ENCODE assay signal across 15 cellular contexts in genomic region chrX:38965883-38966282, GRCh38.
DNase-seq lines count a peak whose midpoint lies in the region; ATAC-seq, FAIRE-seq and TF ChIP-seq lines count a peak whose summit lies in the region.
"Had no signal": no experiment of that assay in that cellular context is flagged by ENCODE, and none has a peak within 500 bp of the region (broad histone marks: within the 10 kb centered on the region; RNA-seq: fewer than 3 reads in every experiment).

No MANE protein-coding gene starts in this region.

- H3K18ac ChIP-seq in H1 (ENCODE audit: extremely low read depth, low read length), result no peak overlapping the region
- H3K18ac ChIP-seq in mesendoderm (ENCODE audit: low read length), result no peak overlapping the region
- H3K18ac ChIP-seq in neuronal stem cell (ENCODE audit: low read length), result no peak overlapping the region

- H3K9me3 ChIP-seq in NT2/D1 (ENCODE audit: insufficient read depth, low read length) (peaks cover 33% of the 10 kb centered on the region), H1 (ENCODE audit: insufficient read depth in 2 of 2, low read depth in 1 of 2, low read length in 1 of 2) (peaks cover 3 to 7% of the 10 kb centered on the region in 2 experiments; a peak in 3 of 4 replicates), neuronal stem cell (replicated peaks in 1 of 2; ENCODE audit: control insufficient read depth in 2 of 2, insufficient read depth in 1 of 2, low read depth in 1 of 2, low read length in 2 of 2) (no peaks in the 10 kb centered on the region)
- H3K9me3 ChIP-seq: BE2C had no signal

- no peak overlapping the region for H3K4ac ChIP-seq in H1 (replicated peaks; ENCODE audit: insufficient read length, low read depth, low read length)
- H3K4ac ChIP-seq in mesendoderm (ENCODE audit: low read depth, low read length), result no peak overlapping the region
- H3K4ac ChIP-seq in neuronal stem cell (ENCODE audit: low read length), result no peak overlapping the region

- H2AK5ac ChIP-seq in H1 (ENCODE audit: low read depth, low read length), result no peak overlapping the region
- H2AK5ac ChIP-seq in mesendoderm (ENCODE audit: low read length), result no peak overlapping the region
- no peak overlapping the region for H2AK5ac ChIP-seq in neuronal stem cell (ENCODE audit: low read depth, low read length)

- DNase-seq in NT2/D1 (ENCODE audit: low read depth, low spot score), result peak; percentile 43
- DNase-seq in H1 (ENCODE audit: low read depth in 1 of 2, low spot score in 2 of 2), result no peak
- peak; percentile 23 for DNase-seq in mesendoderm
- DNase-seq in neuronal stem cell (ENCODE audit: low spot score), result peak; percentile 3
- DNase-seq in sciatic nerve (ENCODE audit: low spot score), result no peak
- DNase-seq in NCI-H524 treated with DMSO at 0.1 percent for 48 hours (lab: John Stamatoyannopoulos, UW), result no peak
- DNase-seq in NCI-H2227 (lab: John Stamatoyannopoulos, UW; ENCODE audit: unreplicated experiment), result no peak
- DNase-seq: BE2C; CD4-positive, alpha-beta memory T cell; DMS79; GM23248; H9 had no signal

- H2BK5ac ChIP-seq in H1 (ENCODE audit: low read depth, low read length) (no peak overlapping the region), mesendoderm (ENCODE audit: low read length) (no peak overlapping the region), neuronal stem cell (ENCODE audit: low read length) (no peak overlapping the region)

- CTCF ChIA-PET in H1 (lab: Charles Lee; ENCODE audit: partially characterized antibody), result interaction anchor here (0.7 kb wide), 1 partner anchor 243 kb away, joined by 4 read pairs; no protein-coding TSS in a partner anchor

- TF ChIP-seq RAD21 in H1 (IDR thresholded peaks at IDR 0.05 in 1 of 2, conservative IDR thresholded peaks at IDR 0.05 in 1 of 2; ENCODE audit: low read depth in 2 of 2, low read length in 2 of 2), result no peak

- H2BK120ac ChIP-seq in H1 (replicated peaks; ENCODE audit: low read depth, low read length) (no peak overlapping the region), mesendoderm (ENCODE audit: low read depth, low read length) (no peak overlapping the region), neuronal stem cell (ENCODE audit: low read depth, low read length) (no peak overlapping the region)

- H2BK15ac ChIP-seq in H1 (ENCODE audit: low read length), result no peak overlapping the region
- H2BK15ac ChIP-seq in mesendoderm (replicated peaks; ENCODE audit: low read depth), result no peak overlapping the region
- no peak overlapping the region for H2BK15ac ChIP-seq in neuronal stem cell (ENCODE audit: low read length)

- H3K4me1 ChIP-seq in NT2/D1 (ENCODE audit: insufficient read depth, insufficient read length) (no peaks in the 10 kb centered on the region), H1 (replicated peaks in 1 of 4; ENCODE audit: control insufficient read depth in 3 of 4, insufficient read depth in 4 of 4, low read length in 3 of 4) (peaks cover 0 to 2% (median 0%) of the 10 kb centered on the region in 4 experiments; a peak in 1 of 7 replicates), mesendoderm (ENCODE audit: control insufficient read depth, low read depth, low read length) (no peaks in the 10 kb centered on the region), neuronal stem cell (ENCODE audit: control insufficient read depth in 2 of 2, insufficient read depth in 1 of 2, low read depth in 1 of 2, low read length in 2 of 2) (peaks cover 0 to 3% of the 10 kb centered on the region in 2 donors)
- H3K4me1 ChIP-seq: BE2C had no signal

- ATAC-seq in sciatic nerve, result no peak
- ATAC-seq: GM12878 had no signal

- no peak overlapping the region; the same call in 1 of the 2 replicates for H2AFZ ChIP-seq in H1 (ENCODE audit: low read length)
- H2AFZ ChIP-seq in neuronal stem cell (ENCODE audit: low read length), result peak overlapping the region; percentile 47
- H2AFZ ChIP-seq: GM23248 had no signal

- H3K36me3 ChIP-seq in NT2/D1 (ENCODE audit: insufficient read depth, insufficient read length, low read length), result no peaks in the 10 kb centered on the region
- no peaks in the 10 kb centered on the region for H3K36me3 ChIP-seq in H1 (ENCODE audit: control insufficient read depth in 2 of 4, insufficient read depth in 4 of 4, low read length in 3 of 4)
- no peaks in the 10 kb centered on the region for H3K36me3 ChIP-seq in mesendoderm (ENCODE audit: control insufficient read depth, insufficient read depth, low read length)
- no peaks in the 10 kb centered on the region for H3K36me3 ChIP-seq in neuronal stem cell (replicated peaks in 1 of 2; ENCODE audit: control insufficient read depth in 2 of 2, insufficient read depth in 2 of 2, low read length in 2 of 2)
- H3K36me3 ChIP-seq: BE2C had no signal

- no peak overlapping the region for H4K5ac ChIP-seq in H1 (ENCODE audit: insufficient read length, low read depth, low read length)
- no peak overlapping the region for H4K5ac ChIP-seq in mesendoderm (ENCODE audit: low read length)

- TF ChIP-seq EP300 in H1 (IDR thresholded peaks at IDR 0.05; ENCODE audit: borderline replicate concordance in 1 of 2, low read depth in 2 of 2, low read length in 2 of 2), result no peak

- H3K79me2 ChIP-seq in H1 (ENCODE audit: control insufficient read depth in 1 of 2, insufficient read depth in 2 of 2, low read length in 2 of 2) (no peaks in the 10 kb centered on the region), mesendoderm (ENCODE audit: control insufficient read depth, insufficient read depth, low read length) (no peaks in the 10 kb centered on the region)

- no peaks in the 10 kb centered on the region for H3K23me2 ChIP-seq in H1 (ENCODE audit: low read depth, low read length)

- TF ChIP-seq POLR2A in H1 (IDR thresholded peaks at IDR 0.05; ENCODE audit: control extremely low read depth in 1 of 2, low read depth in 2 of 2, low read length in 2 of 2), result no peak

- H4K8ac ChIP-seq in H1 (ENCODE audit: extremely low read depth, insufficient read depth, low read length), result no peak overlapping the region
- no peak overlapping the region for H4K8ac ChIP-seq in mesendoderm (ENCODE audit: low read depth, low read length)
- H4K8ac ChIP-seq in neuronal stem cell (ENCODE audit: low read depth, low read length), result no peak overlapping the region

- intact Hi-C loops in sciatic nerve (cut with DNase I), result no loop called here

- WGBS in H1 (ENCODE audit: extremely low coverage in 1 of 2, insufficient coverage in 1 of 2, insufficient read length in 1 of 2, insufficient replicate concordance in 2 of 2, low coverage in 1 of 2, low lambda C conversion rate in 2 of 2, missing lambda C conversion rate in 1 of 2), 2 experiments, result 58% methylated on average over 6 of the region's 6 CpGs; no CpG with 5 or more reads in 1 of the 2 experiments
- WGBS in mesendoderm (ENCODE audit: extremely low coverage, insufficient coverage, low lambda C conversion rate), result no CpG with 5 or more reads among the region's 6 CpGs
- no CpG with 5 or more reads among the region's 6 CpGs for WGBS in neuronal stem cell (ENCODE audit: extremely low coverage in 2 of 2, insufficient read length in 2 of 2, insufficient replicate concordance in 1 of 2), 2 donors

- H3K27me3 ChIP-seq in NT2/D1 (ENCODE audit: insufficient read depth, insufficient read length) (no peaks in the 10 kb centered on the region), H1 (replicated peaks in 1 of 4; ENCODE audit: control insufficient read depth in 3 of 4, extremely low read depth in 1 of 4, insufficient read depth in 3 of 4, low read length in 3 of 4) (no peaks in the 10 kb centered on the region), mesendoderm (ENCODE audit: insufficient read depth, low read length, poor library complexity) (no peaks in the 10 kb centered on the region), neuronal stem cell (ENCODE audit: control insufficient read depth in 3 of 3, insufficient read depth in 3 of 3, low read depth in 1 of 3, low read length in 3 of 3) (no peaks in the 10 kb centered on the region)
- H3K27me3 ChIP-seq: BE2C had no signal

- peak; percentile 79 for FAIRE-seq in H1 (lab: Jason Lieb, UNC)
- FAIRE-seq: A204.1, GM12878 had no signal

- no peak overlapping the region for H2BK12ac ChIP-seq in H1 (ENCODE audit: low read depth, low read length)
- H2BK12ac ChIP-seq in neuronal stem cell (ENCODE audit: low read length), result no peak overlapping the region

- H4K91ac ChIP-seq in H1 (replicated peaks; ENCODE audit: insufficient read length, low read length), result no peak overlapping the region
- no peak overlapping the region for H4K91ac ChIP-seq in neuronal stem cell (ENCODE audit: low read depth, low read length, poor library complexity)

- 0 out of 2 replicates have a peak overlapping the region, but pooled peaks have one; percentile 72 for H2BK20ac ChIP-seq in H1 (ENCODE audit: low read length)

- no peak overlapping the region for H3K23ac ChIP-seq in H1 (ENCODE audit: insufficient read length)
- no peak overlapping the region for H3K23ac ChIP-seq in mesendoderm (ENCODE audit: low read length)
- no peak overlapping the region for H3K23ac ChIP-seq in neuronal stem cell (ENCODE audit: low read depth, low read length, poor library complexity)

- H3K56ac ChIP-seq in H1 (replicated peaks; ENCODE audit: insufficient read length, low read depth, low read length), result no peak overlapping the region
- peak overlapping the region; percentile 30 for H3K56ac ChIP-seq in mesendoderm (ENCODE audit: low read length)

- POLR2A ChIA-PET in H1 (lab: Charles Lee; ENCODE audit: partially characterized antibody), result no interaction called here

- TF ChIP-seq CTCF in H1 (IDR thresholded peaks at IDR 0.05; ENCODE audit: control extremely low read depth in 1 of 3, insufficient read depth in 1 of 3, low read depth in 1 of 3, low read length in 3 of 3), result no peak

- no peak overlapping the region for H3K4me3 ChIP-seq in NT2/D1 (ENCODE audit: insufficient read length, low read depth)
- H3K4me3 ChIP-seq in H1 (ENCODE audit: extremely low read depth in 1 of 4, insufficient read depth in 2 of 4, low read depth in 3 of 4, low read length in 4 of 4), result no peak overlapping the region
- no peak overlapping the region for H3K4me3 ChIP-seq in mesendoderm (ENCODE audit: low read length)
- H3K4me3 ChIP-seq in neuronal stem cell (ENCODE audit: low read length in 2 of 2), result no peak overlapping the region
- H3K4me3 ChIP-seq: GM12878, GM23248 had no signal

- no peaks in the 10 kb centered on the region for H4K20me1 ChIP-seq in H1 (replicated peaks in 1 of 2; ENCODE audit: control insufficient read depth in 1 of 2, insufficient read depth in 2 of 2, low read length in 2 of 2)

- H3K27ac ChIP-seq in H1 (ENCODE audit: low read depth, low read length) (no peak overlapping the region), mesendoderm (ENCODE audit: low read depth, low read length) (no peak overlapping the region), neuronal stem cell (replicated peaks; ENCODE audit: low read length) (no peak overlapping the region)
- H3K27ac ChIP-seq: C4-2B, GM23248 had no signal

- H3K79me1 ChIP-seq in H1 (ENCODE audit: low read depth, low read length) (no peaks in the 10 kb centered on the region), mesendoderm (ENCODE audit: low read length) (no peaks in the 10 kb centered on the region), neuronal stem cell (ENCODE audit: low read depth, low read length) (no peaks in the 10 kb centered on the region)

- no peak overlapping the region for H3K9ac ChIP-seq in NT2/D1 (ENCODE audit: insufficient read length, low read depth)
- no peak overlapping the region for H3K9ac ChIP-seq in H1 (replicated peaks in 1 of 4; ENCODE audit: extremely low read depth in 1 of 4, low read depth in 3 of 4, low read length in 3 of 4)
- H3K9ac ChIP-seq in mesendoderm (ENCODE audit: low read length), result no peak overlapping the region
- no peak overlapping the region for H3K9ac ChIP-seq in neuronal stem cell (ENCODE audit: low read depth, low read length, poor library complexity)
- H3K9ac ChIP-seq: GM23248 had no signal

- no peak overlapping the region for H3K14ac ChIP-seq in H1 (ENCODE audit: insufficient read length)
- H3K14ac ChIP-seq in neuronal stem cell (ENCODE audit: low read length), result no peak overlapping the region

- H3K4me2 ChIP-seq in H1 (ENCODE audit: insufficient read depth in 1 of 2, low read depth in 2 of 2, low read length in 2 of 2) (no peak overlapping the region), mesendoderm (ENCODE audit: low read length) (no peak overlapping the region), neuronal stem cell (ENCODE audit: insufficient read depth, low read length, poor library complexity, severe bottlenecking) (no peak overlapping the region)

Comparison
In these comparisons a context has a peak if more than half of its experiments do, and no peak if none do; other contexts are left out.
1. DNase-seq: peak in NT2/D1 (single experiment), mesendoderm (single experiment) and neuronal stem cell (single experiment); none in H1 (0 of 2), sciatic nerve (single experiment), NCI-H524 treated with DMSO at 0.1 percent for 48 hours (single experiment) and NCI-H2227 (single experiment).